13 cellular contexts compared by ENCODE assay signal in the genomic region with DNA sequence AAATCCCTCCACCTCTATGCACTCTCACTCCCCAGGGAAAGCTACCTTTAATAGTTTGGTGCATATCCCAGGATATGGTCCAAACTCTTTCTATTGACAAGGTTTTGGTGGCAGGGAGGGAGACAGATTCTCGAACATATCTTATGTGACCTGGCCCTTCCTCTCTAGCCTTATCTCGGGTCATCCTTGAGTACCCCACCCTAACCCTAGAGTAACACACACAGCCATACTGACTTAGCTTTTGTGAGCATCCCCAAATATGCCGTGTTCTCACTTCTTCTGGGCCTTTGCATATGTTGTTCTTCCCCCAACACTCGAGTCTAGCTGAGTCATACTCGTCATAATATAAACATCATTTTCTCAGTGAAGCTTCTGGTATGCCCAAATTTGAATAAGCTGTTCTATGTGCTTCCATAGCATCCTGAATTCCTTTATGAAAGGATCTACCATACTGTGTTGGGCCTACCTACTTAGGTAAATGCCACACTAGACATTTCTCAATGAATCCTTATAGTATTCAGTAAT. TPM values are rescaled to one million over a fixed set of nuclear protein-coding genes. Genes with fewer than 3 reads are reported as not detected.
DNase-seq lines count a peak whose midpoint lies in the region; ATAC-seq lines count a peak whose summit lies in the region.
"Had no signal": no experiment of that assay in that cellular context is flagged by ENCODE, and none has a peak within 500 bp of the region (broad histone marks: within the 10 kb centered on the region; RNA-seq: fewer than 3 reads in every experiment).

No MANE protein-coding gene starts in this region.

- in situ Hi-C loops in G401 (cut with HindIII; ENCODE audit: low sequenced_read_pairs): no loop called here

- no peaks in the 10 kb centered on the region for H3K9me3 Mint-ChIP-seq in dendritic cell treated with granulocyte-macrophage colony-stimulating factor and Interleukin-4, amounts not matched to agents 40 ng/mL and 50 ng/mL, for 4 days
- no peaks in the 10 kb centered on the region for H3K9me3 Mint-ChIP-seq in stimulated activated effector memory CD8-positive, alpha-beta T cell treated with anti-CD3 and anti-CD28 coated beads, Interleukin-12 subunit alpha, Interleukin-12 subunit beta, amount 100 ng/mL, for 72 hours
- H3K9me3 Mint-ChIP-seq: immature natural killer cell had no signal

- peaks cover 32% of the 10 kb centered on the region for H3K4me1 Mint-ChIP-seq in dendritic cell treated with granulocyte-macrophage colony-stimulating factor and Interleukin-4, amounts not matched to agents 40 ng/mL and 50 ng/mL, for 4 days (ENCODE audit: low read depth)
- peaks cover 41% of the 10 kb centered on the region for H3K4me1 Mint-ChIP-seq in stimulated activated effector memory CD8-positive, alpha-beta T cell treated with anti-CD3 and anti-CD28 coated beads, Interleukin-12 subunit alpha, Interleukin-12 subunit beta, amount 100 ng/mL, for 72 hours

- H3K36me3 Mint-ChIP-seq in dendritic cell treated with granulocyte-macrophage colony-stimulating factor and Interleukin-4, amounts not matched to agents 40 ng/mL and 50 ng/mL, for 4 days (ENCODE audit: low read depth): peaks cover 43% of the 10 kb centered on the region
- H3K36me3 Mint-ChIP-seq in stimulated activated effector memory CD8-positive, alpha-beta T cell treated with anti-CD3 and anti-CD28 coated beads, Interleukin-12 subunit alpha, Interleukin-12 subunit beta, amount 100 ng/mL, for 72 hours: peaks cover 46% of the 10 kb centered on the region

- intact Hi-C loops in dendritic cell treated with granulocyte-macrophage colony-stimulating factor and Interleukin-4, amounts not matched to agents 40 ng/mL and 50 ng/mL, for 4 days (cut with micrococcal nuclease): no loop called here

- no peaks in the 10 kb centered on the region for H3K27me3 Mint-ChIP-seq in dendritic cell treated with granulocyte-macrophage colony-stimulating factor and Interleukin-4, amounts not matched to agents 40 ng/mL and 50 ng/mL, for 4 days

- H3K27ac Mint-ChIP-seq in dendritic cell treated with granulocyte-macrophage colony-stimulating factor and Interleukin-4, amounts not matched to agents 40 ng/mL and 50 ng/mL, for 4 days: peak overlapping the region; percentile 37
- peak overlapping the region; percentile 52 for H3K27ac Mint-ChIP-seq in stimulated activated effector memory CD8-positive, alpha-beta T cell treated with anti-CD3 and anti-CD28 coated beads, Interleukin-12 subunit alpha, Interleukin-12 subunit beta, amount 100 ng/mL, for 72 hours
- H3K27ac Mint-ChIP-seq: immature natural killer cell had no signal

- DNase-seq in LHCN-M2 (ENCODE audit: low read depth) (peak; percentile 17), G401 (ENCODE audit: low spot score) (no peak)
- DNase-seq in stimulated activated effector memory CD8-positive, alpha-beta T cell treated with anti-CD3 and anti-CD28 coated beads, Interleukin-12 subunit alpha, Interleukin-12 subunit beta, amount 100 ng/mL, for 72 hours (ENCODE audit: low spot score in 2 of 2): no peak
- DNase-seq: activated CD8-positive, alpha-beta memory T cell treated with anti-CD3 and anti-CD28 coated beads, Interleukin-2, amount 50 U/mL, for 48 hours; immature natural killer cell; KBM-7; NCI-H2029 treated with DMSO at 0.1 percent for 48 hours; WERI-Rb-1 had no signal

- H3K4me3 Mint-ChIP-seq in dendritic cell treated with granulocyte-macrophage colony-stimulating factor and Interleukin-4, amounts not matched to agents 40 ng/mL and 50 ng/mL, for 4 days: no peak overlapping the region
- no peak overlapping the region for H3K4me3 Mint-ChIP-seq in stimulated activated effector memory CD8-positive, alpha-beta T cell treated with anti-CD3 and anti-CD28 coated beads, Interleukin-12 subunit alpha, Interleukin-12 subunit beta, amount 100 ng/mL, for 72 hours
- H3K4me3 Mint-ChIP-seq: immature natural killer cell had no signal

- ATAC-seq in GM19035 (IDR thresholded peaks at IDR 0.05; ENCODE audit: unreplicated experiment): peak; percentile 53
- ATAC-seq in stimulated activated effector memory CD8-positive, alpha-beta T cell treated with anti-CD3 and anti-CD28 coated beads, Interleukin-12 subunit alpha, Interleukin-12 subunit beta, amount 100 ng/mL, for 72 hours: no peak
- no peak for ATAC-seq in HG03045 (IDR thresholded peaks at IDR 0.05; ENCODE audit: unreplicated experiment)
- no peak for ATAC-seq in GM18861 (IDR thresholded peaks at IDR 0.05; ENCODE audit: unreplicated experiment)
- ATAC-seq: HCT116 had no signal

RNA-seq across cellular contexts. Expression of a gene that starts 7.9 kb away (rescaled TPM):
- total RNA-seq in LHCN-M2 (2014; rRNA removed): 34.3 and 42.0 TPM in 2 replicates
- 14.2 TPM for polyA plus RNA-seq in LHCN-M2 (2012)
- total RNA-seq in G401 (2014; rRNA removed; shearing (Covaris generic)): 23.3 and 40.2 TPM in 2 replicates

RNA-seq across cellular contexts. Expression of a gene that starts 54.9 kb away (rescaled TPM):
- total RNA-seq in LHCN-M2 (2014; rRNA removed): 104 and 113 TPM in 2 replicates
- polyA plus RNA-seq in LHCN-M2 (2012): 26.5 TPM
- 17.0 and 20.4 TPM in 2 replicates for total RNA-seq in G401 (2014; rRNA removed; shearing (Covaris generic))
